21 cellular contexts compared by ENCODE assay signal in the genomic region with DNA sequence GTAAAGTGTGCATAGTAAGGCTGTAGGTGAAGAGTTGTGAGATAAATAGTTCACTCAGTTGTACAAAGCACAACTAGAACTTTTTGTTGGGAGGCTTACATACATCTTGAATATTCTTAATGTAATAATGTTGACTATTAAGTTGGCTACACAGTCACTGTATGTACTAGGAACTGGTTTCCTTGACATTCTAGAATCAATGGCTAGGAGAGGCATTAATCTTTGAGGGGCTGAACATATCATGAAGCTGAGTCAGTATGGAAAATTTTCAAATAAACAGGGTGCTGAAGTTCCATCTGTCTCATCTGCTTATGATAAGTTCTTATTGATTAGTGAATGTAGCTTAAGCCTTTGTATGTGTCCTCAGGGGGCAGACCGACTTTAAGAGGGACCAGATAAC. TPM values are rescaled to one million over a fixed set of nuclear protein-coding genes. Genes with fewer than 3 reads are reported as not detected.
DNase-seq lines count a peak whose midpoint lies in the region; ATAC-seq and TF ChIP-seq lines count a peak whose summit lies in the region.
"Had no signal": no experiment of that assay in that cellular context is flagged by ENCODE, and none has a peak within 500 bp of the region (broad histone marks: within the 10 kb centered on the region; RNA-seq: fewer than 3 reads in every experiment).

No MANE protein-coding gene starts in this region.

- H3K27ac ChIP-seq in breast epithelium (no peak overlapping the region), WERI-Rb-1 (peak overlapping the region; percentile 57)
- H3K27ac ChIP-seq: gastrocnemius medialis, prostate gland, tibial nerve had no signal

- H3K9me3 Mint-ChIP-seq in MCF 10A (ENCODE audit: unreplicated experiment) (no peaks in the 10 kb centered on the region), HFFc6 (no peaks in the 10 kb centered on the region)
- peaks cover 3% of the 10 kb centered on the region for H3K9me3 Mint-ChIP-seq in stimulated activated memory B cell treated with anti-CD40 and anti-IgM and Interleukin-4, amounts not matched to agents 10 μg/mL and 1 μg/mL and 100 μg/mL, for 72 hours
- H3K9me3 Mint-ChIP-seq: H9, neural crest cell had no signal

- H3K36me3 Mint-ChIP-seq in MCF 10A (ENCODE audit: insufficient read depth, unreplicated experiment) (peaks cover 21% of the 10 kb centered on the region), HFFc6 (ENCODE audit: low read depth) (peaks cover 31% of the 10 kb centered on the region)
- H3K36me3 Mint-ChIP-seq in stimulated activated memory B cell treated with anti-CD40 and anti-IgM and Interleukin-4, amounts not matched to agents 10 μg/mL and 1 μg/mL and 100 μg/mL, for 72 hours: peaks cover 40% of the 10 kb centered on the region

- H3K9me3 ChIP-seq in breast epithelium (no peaks in the 10 kb centered on the region), WERI-Rb-1 (ENCODE audit: severe bottlenecking) (no peaks in the 10 kb centered on the region)
- H3K9me3 ChIP-seq: gastrocnemius medialis, prostate gland, tibial nerve had no signal

- no peaks in the 10 kb centered on the region for H3K27me3 Mint-ChIP-seq in MCF 10A (ENCODE audit: insufficient read depth, unreplicated experiment)
- no peaks in the 10 kb centered on the region for H3K27me3 Mint-ChIP-seq in stimulated activated memory B cell treated with anti-CD40 and anti-IgM and Interleukin-4, amounts not matched to agents 10 μg/mL and 1 μg/mL and 100 μg/mL, for 72 hours
- 0 out of 2 replicates have a peak, but pooled peaks cover 1% of the 10 kb centered on the region for H3K27me3 Mint-ChIP-seq in HFFc6 (ENCODE audit: insufficient read depth)

- H3K4me3 Mint-ChIP-seq in MCF 10A (ENCODE audit: unreplicated experiment) (no peak overlapping the region), HFFc6 (no peak overlapping the region)
- no peak overlapping the region for H3K4me3 Mint-ChIP-seq in stimulated activated memory B cell treated with anti-CD40 and anti-IgM and Interleukin-4, amounts not matched to agents 10 μg/mL and 1 μg/mL and 100 μg/mL, for 72 hours
- H3K4me3 Mint-ChIP-seq: H9, neural crest cell had no signal

- POLR2A ChIA-PET in MCF 10A (lab: Yijun Ruan, JAX): interaction anchor here (0.6 to 1.1 kb wide), 3 partner anchors 13 to 71 kb away, joined by 3 to 4 read pairs (median 3); no protein-coding TSS in a partner anchor

- TF ChIP-seq CTCF in MCF 10A (IDR thresholded peaks at IDR 0.05; ENCODE audit: unreplicated experiment) (no peak), breast epithelium (IDR thresholded peaks at IDR 0.05) (no peak), WERI-Rb-1 (IDR thresholded peaks at IDR 0.05; ENCODE audit: low read depth, low read length) (no peak), fibroblast of mammary gland (conservative IDR thresholded peaks at IDR 0.05; ENCODE audit: control insufficient read depth, insufficient read depth, low read depth, low read length) (no peak), HFFc6 (IDR thresholded peaks at IDR 0.05) (no peak)

- H3K4me3 ChIP-seq in breast epithelium (no peak overlapping the region), WERI-Rb-1 (ENCODE audit: low read depth, low read length) (no peak overlapping the region; the same call in 1 of the 2 replicates), fibroblast of mammary gland (ENCODE audit: control insufficient read depth, low read depth, low read length) (no peak overlapping the region)
- H3K4me3 ChIP-seq: gastrocnemius medialis, prostate gland, tibial nerve had no signal

- ATAC-seq in stimulated activated memory B cell treated with anti-CD40 and anti-IgM and Interleukin-4, amounts not matched to agents 10 μg/mL and 1 μg/mL and 100 μg/mL, for 72 hours: no peak
- no peak for ATAC-seq in GM21529 (IDR thresholded peaks at IDR 0.05; ENCODE audit: unreplicated experiment)
- ATAC-seq: gastrocnemius medialis; stimulated activated naive CD8-positive, alpha-beta T cell treated with anti-CD3 and anti-CD28 coated beads, Interleukin-15, Interleukin-2, amounts not matched to agents 100 U/mL and 50 U/mL, for 24 hours had no signal

- peak overlapping the region; percentile 8 for H3K27ac Mint-ChIP-seq in MCF 10A (ENCODE audit: low read depth, unreplicated experiment)
- peak overlapping the region; percentile 9 for H3K27ac Mint-ChIP-seq in stimulated activated memory B cell treated with anti-CD40 and anti-IgM and Interleukin-4, amounts not matched to agents 10 μg/mL and 1 μg/mL and 100 μg/mL, for 72 hours
- no peak overlapping the region for H3K27ac Mint-ChIP-seq in HFFc6

- no TSS peak for BruUV-seq in MCF 10A (replicated peaks; lab: Mats Ljungman, UMichigan)

- H3K27me3 ChIP-seq in breast epithelium (no peaks in the 10 kb centered on the region), WERI-Rb-1 (ENCODE audit: insufficient read depth, low read depth, severe bottlenecking) (no peaks in the 10 kb centered on the region)
- H3K27me3 ChIP-seq: gastrocnemius medialis, tibial nerve had no signal

- CTCF ChIA-PET in MCF 10A (lab: Yijun Ruan, JAX): no interaction called here

- intact Hi-C loops in MCF 10A (cut with micrococcal nuclease) (no loop called here), breast epithelium (cut with DNase I; ENCODE audit: low total_unique reads) (no loop called here)

- H3K4me1 Mint-ChIP-seq in MCF 10A (ENCODE audit: insufficient read depth, unreplicated experiment) (no peaks in the 10 kb centered on the region), HFFc6 (ENCODE audit: low read depth) (peaks cover 29% of the 10 kb centered on the region)
- peaks cover 30% of the 10 kb centered on the region for H3K4me1 Mint-ChIP-seq in stimulated activated memory B cell treated with anti-CD40 and anti-IgM and Interleukin-4, amounts not matched to agents 10 μg/mL and 1 μg/mL and 100 μg/mL, for 72 hours
- H3K4me1 Mint-ChIP-seq: H9 had no signal

- no peak for DNase-seq in MCF 10A (ENCODE audit: unreplicated experiment)
- DNase-seq in breast epithelium (ENCODE audit: low spot score in 2 of 2): no peak
- no peak for DNase-seq in WERI-Rb-1
- peak; percentile 26 for DNase-seq in fibroblast of mammary gland (ENCODE audit: low read depth)
- no peak for DNase-seq in HFFc6
- no peak for DNase-seq in DMS53 treated with DMSO at 0.1 percent for 48 hours (lab: John Stamatoyannopoulos, UW; ENCODE audit: unreplicated experiment)
- DNase-seq: central memory CD4-positive, alpha-beta T cell; DMS79; gastrocnemius medialis; H9; Karpas-422; mesendoderm; NCI-H2029; NCI-H345; stimulated activated CD4-positive, alpha-beta T cell treated with anti-CD3 and anti-CD28 coated beads, Interleukin-2, amount 100 ng/mL, for 24 hours; stimulated activated naive CD8-positive, alpha-beta T cell treated with anti-CD3 and anti-CD28 coated beads, Interleukin-15, Interleukin-2, amounts not matched to agents 100 U/mL and 50 U/mL, for 24 hours had no signal

- no peaks in the 10 kb centered on the region for H3K4me1 ChIP-seq in breast epithelium
- H3K4me1 ChIP-seq: gastrocnemius medialis, prostate gland had no signal

- H3K36me3 ChIP-seq in breast epithelium (peaks cover 8% of the 10 kb centered on the region), WERI-Rb-1 (peaks cover 10% of the 10 kb centered on the region)
- H3K36me3 ChIP-seq: gastrocnemius medialis, prostate gland had no signal

- no peak for TF ChIP-seq POLR2A in breast epithelium (IDR thresholded peaks at IDR 0.05)

RNA-seq across cellular contexts. Expression of a gene that starts 23.4 kb away (rescaled TPM):
- total RNA-seq in MCF 10A (2022) (8.4 and 13.5 TPM in 2 replicates), breast epithelium (10 to 100 TPM; 12.4 to 17.0 (median 13.3) TPM)
- 1 to 10 TPM; 5.0 to 7.8 (median 7.0) TPM for total RNA-seq in HFFc6 (2021; fragmentation: NEBNext Ultra II Directional; extraction: Animal tissue kit (Norgen Biotek cat#: 25700))
